30 cellular contexts compared by ENCODE assay signal in the genomic region with DNA sequence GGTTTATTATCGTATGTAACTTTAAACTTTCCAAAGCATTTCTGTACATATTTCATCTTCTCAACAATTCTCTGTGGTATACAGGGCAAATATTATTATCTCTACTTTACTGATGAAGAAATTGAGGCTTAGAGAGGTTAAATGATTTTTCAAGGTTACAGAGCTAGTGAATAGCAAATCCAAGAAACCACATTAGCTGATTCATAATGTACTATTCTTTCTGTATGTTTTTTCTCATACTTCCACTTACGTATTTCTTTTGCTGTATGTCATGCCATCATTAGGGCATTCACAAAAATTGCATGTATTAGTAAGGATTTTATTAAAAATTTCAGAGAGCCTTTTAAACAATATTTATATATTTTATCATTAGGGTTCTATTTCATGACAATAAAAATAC.
"Had no signal": no experiment of that assay in that cellular context is flagged by ENCODE, and none has a peak within 500 bp of the region (broad histone marks: within the 10 kb centered on the region; RNA-seq: fewer than 3 reads in every experiment).

No MANE protein-coding gene starts in this region.

- H3K4me3 ChIP-seq: ovary, psoas muscle, right lobe of liver, sigmoid colon, stomach, thoracic aorta, thyroid gland, tibial nerve, upper lobe of left lung, vagina had no signal

- H3K9me3 ChIP-seq: neutrophil, ovary, psoas muscle, right lobe of liver, sigmoid colon, stomach, thoracic aorta, thyroid gland, upper lobe of left lung, vagina had no signal

- H3K27ac Mint-ChIP-seq: naive thymus-derived CD8-positive, alpha-beta T cell; natural killer cell treated with Interleukin-12 subunit alpha and Interleukin-12 subunit beta and Interleukin-15 and Interleukin-18, amount 100 ng/mL, for 72 hours; progenitor cell of endocrine pancreas; stimulated activated effector memory CD8-positive, alpha-beta T cell treated with anti-CD3 and anti-CD28 coated beads, Interleukin-12 subunit alpha, Interleukin-12 subunit beta, amount 100 ng/mL, for 72 hours; stimulated activated naive B cell treated with anti-CD40 and anti-IgM and Interleukin-4, amounts not matched to agents 10 μg/mL and 1 μg/mL and 100 μg/mL, for 72 hours; stimulated activated naive CD8-positive, alpha-beta T cell treated with anti-CD3 and anti-CD28 coated beads, Interleukin-15, Interleukin-2, amounts not matched to agents 100 ng/mL and 50 ng/mL, for 24 hours had no signal

- H3K36me3 ChIP-seq: neutrophil, ovary, right lobe of liver, sigmoid colon, stomach, thoracic aorta, thyroid gland, tibial nerve, upper lobe of left lung, vagina had no signal

- H3K4me3 Mint-ChIP-seq: naive thymus-derived CD8-positive, alpha-beta T cell; natural killer cell treated with Interleukin-12 subunit alpha and Interleukin-12 subunit beta and Interleukin-15 and Interleukin-18, amount 100 ng/mL, for 72 hours; nephron progenitor cell; neural crest cell; stimulated activated effector memory CD8-positive, alpha-beta T cell treated with anti-CD3 and anti-CD28 coated beads, Interleukin-12 subunit alpha, Interleukin-12 subunit beta, amount 100 ng/mL, for 72 hours; stimulated activated naive B cell treated with anti-CD40 and anti-IgM and Interleukin-4, amounts not matched to agents 10 μg/mL and 1 μg/mL and 100 μg/mL, for 72 hours; stimulated activated naive CD8-positive, alpha-beta T cell treated with anti-CD3 and anti-CD28 coated beads, Interleukin-15, Interleukin-2, amounts not matched to agents 100 ng/mL and 50 ng/mL, for 24 hours had no signal

- FAIRE-seq: urothelium cell line had no signal

- H3K79me2 ChIP-seq: parathyroid adenoma had no signal

- H2AFZ ChIP-seq: parathyroid adenoma had no signal

- H3K27ac ChIP-seq: neutrophil, ovary, parathyroid adenoma, psoas muscle, right lobe of liver, sigmoid colon, stomach, thoracic aorta, thyroid gland, tibial nerve, upper lobe of left lung, vagina had no signal

- H3K9me3 Mint-ChIP-seq: naive thymus-derived CD8-positive, alpha-beta T cell; natural killer cell treated with Interleukin-12 subunit alpha and Interleukin-12 subunit beta and Interleukin-15 and Interleukin-18, amount 100 ng/mL, for 72 hours; stimulated activated effector memory CD8-positive, alpha-beta T cell treated with anti-CD3 and anti-CD28 coated beads, Interleukin-12 subunit alpha, Interleukin-12 subunit beta, amount 100 ng/mL, for 72 hours; stimulated activated naive B cell treated with anti-CD40 and anti-IgM and Interleukin-4, amounts not matched to agents 10 μg/mL and 1 μg/mL and 100 μg/mL, for 72 hours; stimulated activated naive CD8-positive, alpha-beta T cell treated with anti-CD3 and anti-CD28 coated beads, Interleukin-15, Interleukin-2, amounts not matched to agents 100 ng/mL and 50 ng/mL, for 24 hours had no signal

- ATAC-seq: naive thymus-derived CD8-positive, alpha-beta T cell; natural killer cell treated with Interleukin-12 subunit alpha and Interleukin-12 subunit beta and Interleukin-15 and Interleukin-18, amount 100 ng/mL, for 72 hours; psoas muscle; right cardiac atrium; right lobe of liver; stimulated activated effector memory CD8-positive, alpha-beta T cell treated with anti-CD3 and anti-CD28 coated beads, Interleukin-12 subunit alpha, Interleukin-12 subunit beta, amount 100 ng/mL, for 72 hours; stimulated activated naive B cell treated with anti-CD40 and anti-IgM and Interleukin-4, amounts not matched to agents 10 μg/mL and 1 μg/mL and 100 μg/mL, for 72 hours had no signal

- H3K36me3 Mint-ChIP-seq: naive thymus-derived CD8-positive, alpha-beta T cell; natural killer cell treated with Interleukin-12 subunit alpha and Interleukin-12 subunit beta and Interleukin-15 and Interleukin-18, amount 100 ng/mL, for 72 hours; stimulated activated effector memory CD8-positive, alpha-beta T cell treated with anti-CD3 and anti-CD28 coated beads, Interleukin-12 subunit alpha, Interleukin-12 subunit beta, amount 100 ng/mL, for 72 hours; stimulated activated naive B cell treated with anti-CD40 and anti-IgM and Interleukin-4, amounts not matched to agents 10 μg/mL and 1 μg/mL and 100 μg/mL, for 72 hours had no signal

- H3K9ac ChIP-seq: parathyroid adenoma had no signal

- H3K27me3 Mint-ChIP-seq: progenitor cell of endocrine pancreas had no signal

- H3K4me1 Mint-ChIP-seq: stimulated activated effector memory CD8-positive, alpha-beta T cell treated with anti-CD3 and anti-CD28 coated beads, Interleukin-12 subunit alpha, Interleukin-12 subunit beta, amount 100 ng/mL, for 72 hours; stimulated activated naive B cell treated with anti-CD40 and anti-IgM and Interleukin-4, amounts not matched to agents 10 μg/mL and 1 μg/mL and 100 μg/mL, for 72 hours had no signal

- H3K27me3 ChIP-seq: neutrophil, ovary, right lobe of liver, sigmoid colon, stomach, thyroid gland, tibial nerve, upper lobe of left lung, vagina had no signal

- H3K4me1 ChIP-seq: parathyroid adenoma, psoas muscle, right lobe of liver, sigmoid colon, stomach, thyroid gland, tibial nerve, upper lobe of left lung, vagina had no signal

- DNase-seq: naive thymus-derived CD8-positive, alpha-beta T cell; nephron progenitor cell; nucleus accumbens; ovary; posterior cingulate gyrus; psoas muscle; right cardiac atrium; right lobe of liver; sigmoid colon; stimulated activated CD4-positive, alpha-beta T cell treated with anti-CD3 and anti-CD28 coated beads, Interleukin-15, amount 100 ng/mL, for 24 hours; stimulated activated CD4-positive, alpha-beta T cell treated with anti-CD3 and anti-CD28 coated beads, Interleukin-2, amount 100 ng/mL, for 24 hours; stimulated activated CD4-positive, alpha-beta T cell treated with anti-CD3 and anti-CD28 coated beads, Interleukin-2, amount 100 ng/mL, for 48 hours; stimulated activated CD4-positive, alpha-beta T cell treated with anti-CD3 and anti-CD28 coated beads, Interleukin-4, amount 100 ng/mL, for 24 hours; stimulated activated naive B cell treated with anti-CD40 and anti-IgM and Interleukin-4, amounts not matched to agents 10 μg/mL and 1 μg/mL and 100 μg/mL, for 72 hours; stimulated activated naive CD4-positive, alpha-beta T cell treated with Interleukin-2 at 50 U/mL for 16 hours; stomach; thyroid gland; trophoblast cell; upper lobe of left lung had no signal
